ENCODE assay signal across 26 cellular contexts in genomic region chr11:1254733-1255132, GRCh38. TPM values are rescaled to one million over a fixed set of nuclear protein-coding genes. Genes with fewer than 3 reads are reported as not detected.
DNase-seq lines count a peak whose midpoint lies in the region; ATAC-seq and TF ChIP-seq lines count a peak whose summit lies in the region.
"Had no signal": no experiment of that assay in that cellular context is flagged by ENCODE, and none has a peak within 500 bp of the region (broad histone marks: within the 10 kb centered on the region; RNA-seq: fewer than 3 reads in every experiment).

No MANE protein-coding gene starts in this region.

- intact Hi-C loops in PC-3 (cut with micrococcal nuclease), result no loop called here

- H3K27ac Mint-ChIP-seq in stimulated activated memory B cell treated with anti-CD40 and anti-IgM and Interleukin-4, amounts not matched to agents 10 μg/mL and 1 μg/mL and 100 μg/mL, for 72 hours, result no peak overlapping the region
- H3K27ac Mint-ChIP-seq: CD14-positive monocyte; CD4-positive, alpha-beta memory T cell; CD4-positive, CD25-positive, alpha-beta regulatory T cell; CD8-positive, alpha-beta memory T cell had no signal

- H3K4me3 ChIP-seq in PC-3 (ENCODE audit: low read length), result no peak overlapping the region
- no peak overlapping the region for H3K4me3 ChIP-seq in osteoblast (ENCODE audit: insufficient read depth, low read length)
- H3K4me3 ChIP-seq: BLaER1, GM12878 had no signal

- H4K20me1 ChIP-seq in PC-3 (ENCODE audit: low read length), result no peaks in the 10 kb centered on the region
- no peaks in the 10 kb centered on the region for H4K20me1 ChIP-seq in osteoblast (ENCODE audit: insufficient read depth, low read length)
- H4K20me1 ChIP-seq: BLaER1 had no signal

- no peak for TF ChIP-seq RAD21 in Ishikawa (IDR thresholded peaks at IDR 0.05; ENCODE audit: low read depth)

- H3K9me2 ChIP-seq in PC-3 (replicated peaks; ENCODE audit: low read length), result no peaks in the 10 kb centered on the region

- no peaks in the 10 kb centered on the region for H3K27me3 Mint-ChIP-seq in stimulated activated memory B cell treated with anti-CD40 and anti-IgM and Interleukin-4, amounts not matched to agents 10 μg/mL and 1 μg/mL and 100 μg/mL, for 72 hours
- H3K27me3 Mint-ChIP-seq: CD4-positive, alpha-beta memory T cell; CD8-positive, alpha-beta memory T cell had no signal

- H3K27me3 ChIP-seq in PC-3 (ENCODE audit: low read length), result no peaks in the 10 kb centered on the region
- no peaks in the 10 kb centered on the region for H3K27me3 ChIP-seq in osteoblast (ENCODE audit: insufficient read depth, low read length)
- H3K27me3 ChIP-seq: BE2C, BLaER1 had no signal

- no peaks in the 10 kb centered on the region for H3K9me3 ChIP-seq in PC-3 (ENCODE audit: low read length)
- no peaks in the 10 kb centered on the region for H3K9me3 ChIP-seq in osteoblast (ENCODE audit: low read depth, low read length)
- H3K9me3 ChIP-seq: BE2C had no signal

- POLR2A ChIA-PET in PC-3 (lab: Charles Lee; ENCODE audit: unreplicated experiment), result no interaction called here

- CTCF ChIA-PET in PC-3 (lab: Charles Lee), result no interaction called here

- no peak for ATAC-seq in PC-3
- no peak for ATAC-seq in stimulated activated memory B cell treated with anti-CD40 and anti-IgM and Interleukin-4, amounts not matched to agents 10 μg/mL and 1 μg/mL and 100 μg/mL, for 72 hours
- ATAC-seq in HG03095 (IDR thresholded peaks at IDR 0.05; ENCODE audit: unreplicated experiment), result no peak
- ATAC-seq: GM12878 had no signal

- H3K9me3 Mint-ChIP-seq in stimulated activated memory B cell treated with anti-CD40 and anti-IgM and Interleukin-4, amounts not matched to agents 10 μg/mL and 1 μg/mL and 100 μg/mL, for 72 hours, result no peaks in the 10 kb centered on the region
- H3K9me3 Mint-ChIP-seq: CD4-positive, alpha-beta memory T cell; CD8-positive, alpha-beta memory T cell had no signal

- no peaks in the 10 kb centered on the region for H3K4me1 Mint-ChIP-seq in stimulated activated memory B cell treated with anti-CD40 and anti-IgM and Interleukin-4, amounts not matched to agents 10 μg/mL and 1 μg/mL and 100 μg/mL, for 72 hours
- H3K4me1 Mint-ChIP-seq: CD14-positive monocyte; CD4-positive, CD25-positive, alpha-beta regulatory T cell; CD8-positive, alpha-beta memory T cell had no signal

- no peak overlapping the region for H3K9ac ChIP-seq in PC-3 (ENCODE audit: low read length)
- H3K9ac ChIP-seq: BLaER1 had no signal

- H3K27ac ChIP-seq in PC-3 (ENCODE audit: low read length) (no peak overlapping the region), osteoblast (ENCODE audit: low read depth, low read length) (no peak overlapping the region)
- H3K27ac ChIP-seq: BLaER1 had no signal

- H3K79me2 ChIP-seq in PC-3 (ENCODE audit: low read length) (no peaks in the 10 kb centered on the region), osteoblast (ENCODE audit: insufficient read depth, low read length) (no peaks in the 10 kb centered on the region)

- H3F3A ChIP-seq in PC-3 (ENCODE audit: low read length, unreplicated experiment), result no peaks in the 10 kb centered on the region

- no peak overlapping the region for H3K4me3 Mint-ChIP-seq in stimulated activated memory B cell treated with anti-CD40 and anti-IgM and Interleukin-4, amounts not matched to agents 10 μg/mL and 1 μg/mL and 100 μg/mL, for 72 hours
- H3K4me3 Mint-ChIP-seq: CD14-positive monocyte; CD4-positive, alpha-beta memory T cell; CD4-positive, CD25-positive, alpha-beta regulatory T cell; CD8-positive, alpha-beta memory T cell had no signal

- TSS peak; percentile 12 for BruUV-seq in PC-3 (replicated peaks; lab: Mats Ljungman, UMichigan)

- H3K36me3 ChIP-seq in PC-3 (ENCODE audit: low read depth, low read length) (no peaks in the 10 kb centered on the region), osteoblast (ENCODE audit: insufficient read depth, low read length) (no peaks in the 10 kb centered on the region)
- H3K36me3 ChIP-seq: BE2C, BLaER1 had no signal

- no peak for TF ChIP-seq EP300 in Ishikawa (IDR thresholded peaks at IDR 0.05; ENCODE audit: borderline replicate concordance)

- H3K4me1 ChIP-seq in PC-3 (ENCODE audit: insufficient read depth, low read length), result no peaks in the 10 kb centered on the region
- no peaks in the 10 kb centered on the region for H3K4me1 ChIP-seq in osteoblast (ENCODE audit: insufficient read depth, low read length)
- H3K4me1 ChIP-seq: BE2C had no signal

- TF ChIP-seq CTCF in PC-3 (conservative IDR thresholded peaks at IDR 0.05; ENCODE audit: low read depth, low read length), result no peak
- no peak for TF ChIP-seq CTCF in osteoblast (IDR thresholded peaks at IDR 0.05; ENCODE audit: extremely low read depth, low read depth, low read length)

- DNase-seq in PC-3 (no peak), osteoblast (ENCODE audit: insufficient read length, low spot score, missing footprints) (peak; percentile 72)
- DNase-seq: 8988T; ACHN; BE2C; C1 segment of cervical spinal cord; CD4-positive, CD25-positive, alpha-beta regulatory T cell; CD8-positive, alpha-beta memory T cell; COR-L47; DMS 273 treated with DMSO at 0.1 percent for 48 hours; DMS153; DMS53; DMS79; DND-41; EL; GDM1 had no signal

- no peaks in the 10 kb centered on the region for H3K36me3 Mint-ChIP-seq in stimulated activated memory B cell treated with anti-CD40 and anti-IgM and Interleukin-4, amounts not matched to agents 10 μg/mL and 1 μg/mL and 100 μg/mL, for 72 hours
- H3K36me3 Mint-ChIP-seq: CD14-positive monocyte; CD4-positive, alpha-beta memory T cell; CD4-positive, CD25-positive, alpha-beta regulatory T cell; CD8-positive, alpha-beta memory T cell had no signal

- no peak overlapping the region for H2AFZ ChIP-seq in PC-3 (ENCODE audit: low read length)
- no peak overlapping the region for H2AFZ ChIP-seq in osteoblast (ENCODE audit: low read length)

- H3K4me2 ChIP-seq in PC-3 (ENCODE audit: low read length), result no peak overlapping the region
- no peak overlapping the region for H3K4me2 ChIP-seq in osteoblast (ENCODE audit: insufficient read depth, low read length)
- H3K4me2 ChIP-seq: BLaER1 had no signal

TF ChIP-seq in Ishikawa, 13 proteins besides CTCF, POLR2A, EP300 and RAD21:
- peak; percentile 61; the same call in 1 of the 2 replicates for TF ChIP-seq EGR1 (IDR thresholded peaks at IDR 0.05)
- TF ChIP-seq YY1 (IDR thresholded peaks at IDR 0.05; ENCODE audit: low read depth), result no peak

RNA-seq across cellular contexts. Expression of gene MUC5B, which starts 31.9 kb away (rescaled TPM):
- 24.3 and 33.0 TPM in 2 replicates for total RNA-seq in PC-3 (2014; rRNA removed)
- not detected in 2 replicates for total RNA-seq in osteoblast
- total RNA-seq: A673; CD4-positive, alpha-beta memory T cell; CD4-positive, CD25-positive, alpha-beta regulatory T cell; CD8-positive, alpha-beta memory T cell; Daoy; G401 had no signal

RNA-seq across cellular contexts. Expression of gene TOLLIP, which starts 54.7 kb away (rescaled TPM):
- total RNA-seq in PC-3 (2014; rRNA removed) (36.1 and 43.2 TPM in 2 replicates), osteoblast (30.8 and 35.9 TPM in 2 replicates)

Comparison
In these comparisons a context has a peak if more than half of its experiments do, and no peak if none do; other contexts are left out.
1. RNA of gene MUC5B, which starts 31.9 kb away (total RNA-seq): 24.3 to 33.0 TPM in PC-3; not detected in osteoblast; every median in the first group is over 10 times any median in the second.